Comparison of ENCODE assay signal across 8 cellular contexts in the genomic region with DNA sequence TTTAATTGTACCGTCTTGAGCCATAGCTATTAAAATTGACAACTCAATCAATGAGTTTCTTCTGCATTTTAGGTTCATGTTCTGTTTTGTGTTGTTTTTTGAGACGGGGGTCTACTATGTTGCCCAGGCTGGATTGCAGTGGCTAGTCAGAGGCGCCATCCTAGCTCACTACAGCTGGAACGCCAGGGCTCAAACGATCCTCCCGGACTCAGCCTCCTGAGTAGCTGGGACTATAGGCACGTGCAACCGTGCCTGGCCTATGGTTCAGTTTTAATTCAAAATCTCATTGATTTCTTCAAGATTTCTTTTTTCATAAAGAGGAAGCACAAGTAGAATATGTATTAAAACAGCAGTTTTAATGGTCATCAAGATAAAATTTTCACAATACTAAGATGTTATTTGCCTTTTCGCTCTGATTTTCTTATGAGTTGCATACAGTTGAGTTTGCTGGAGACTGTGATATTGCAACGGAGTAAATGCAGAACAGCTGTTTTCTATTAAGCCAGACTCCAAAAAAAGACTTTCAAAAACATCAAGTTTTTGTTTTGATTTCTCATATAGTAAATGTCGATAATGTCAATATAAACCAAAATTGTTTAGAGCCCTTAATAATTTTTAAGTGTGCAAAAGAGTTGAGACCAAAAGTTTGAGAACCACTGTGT. TPM values are rescaled to one million over a fixed set of nuclear protein-coding genes. Genes with fewer than 3 reads are reported as not detected.
A peak's percentile ranks its signal among the peaks of the same experiment; 100 is the strongest.
DNase-seq lines count a peak whose midpoint lies in the region; ATAC-seq, FAIRE-seq and TF ChIP-seq lines count a peak whose summit lies in the region.

No MANE protein-coding gene starts in this region.

- FAIRE-seq in D721Med (lab: Jason Lieb, UNC): no peak

- no peaks in the 10 kb centered on the region for H3K9me3 Mint-ChIP-seq in CD8-positive, alpha-beta memory T cell
- no peaks in the 10 kb centered on the region for H3K9me3 Mint-ChIP-seq in neural crest cell

- peak overlapping the region; percentile 94 to 100 (median 97) for H3K4me3 Mint-ChIP-seq in CD8-positive, alpha-beta memory T cell
- peak overlapping the region; percentile 98 for H3K4me3 Mint-ChIP-seq in neural crest cell

- peak overlapping the region; percentile 94 for H3K4me3 ChIP-seq in CD8-positive, alpha-beta memory T cell (ENCODE audit: low read length)
- no peak overlapping the region for H3K4me3 ChIP-seq in KMS-11 (IDR thresholded peaks at IDR 0.05; ENCODE audit: insufficient read depth, low read depth, low read length)
- peak overlapping the region; percentile 92 for H3K4me3 ChIP-seq in choroid plexus epithelial cell (ENCODE audit: low read depth, low read length)

- H3K36me3 ChIP-seq in CD8-positive, alpha-beta memory T cell (ENCODE audit: insufficient read depth, low read length): no peaks in the 10 kb centered on the region
- no peaks in the 10 kb centered on the region for H3K36me3 ChIP-seq in KMS-11 (ENCODE audit: insufficient read depth)

- H3K4me1 Mint-ChIP-seq in CD8-positive, alpha-beta memory T cell: peaks cover 52 to 64% (median 61%) of the 10 kb centered on the region in 3 donors
- peaks cover 33% of the 10 kb centered on the region for H3K4me1 Mint-ChIP-seq in neural crest cell

- DNase-seq in CD8-positive, alpha-beta memory T cell: no peak
- no peak for DNase-seq in choroid plexus epithelial cell (ENCODE audit: low read depth)
- DNase-seq in neural crest cell (ENCODE audit: low read depth, low spot score): no peak
- DNase-seq in D721Med (ENCODE audit: insufficient read length, low spot score): no peak
- DNase-seq in NOMO-1 treated with dmso at 0.1 percent for 144 hours (lab: John Stamatoyannopoulos, UW; ENCODE audit: unreplicated experiment): no peak
- no peak for DNase-seq in superior temporal gyrus (ENCODE audit: extremely low spot score)

- no peaks in the 10 kb centered on the region for H3K9me3 ChIP-seq in CD8-positive, alpha-beta memory T cell (ENCODE audit: low read length)

- CTCF ChIA-PET in CD8-positive, alpha-beta memory T cell (lab: Charles Lee): interaction anchor here (1.1 to 2.1 kb wide), 4 partner anchors 12 to 32 kb away, joined by 3 to 7 read pairs (median 4); no protein-coding TSS in a partner anchor

- TF ChIP-seq CTCF in KMS-11 (conservative IDR thresholded peaks at IDR 0.05; ENCODE audit: low read depth, low read length) (no peak), choroid plexus epithelial cell (conservative IDR thresholded peaks at IDR 0.05; ENCODE audit: low read depth, low read length) (no peak), neural crest cell (conservative IDR thresholded peaks at IDR 0.05) (no peak), D721Med (IDR thresholded peaks at IDR 0.05; ENCODE audit: insufficient read depth, missing control alignments) (no peak)

- H3K4me2 ChIP-seq in KMS-11: peak overlapping the region; percentile 84

- POLR2A ChIA-PET in CD8-positive, alpha-beta memory T cell (lab: Charles Lee): interaction anchor here (1.2 to 2.0 kb wide), 3 partner anchors 12 to 32 kb away, joined by 5 to 8 read pairs (median 7); no protein-coding TSS in a partner anchor

- peaks cover 8 to 36% (median 10%) of the 10 kb centered on the region in 3 donors for H3K36me3 Mint-ChIP-seq in CD8-positive, alpha-beta memory T cell
- no peaks in the 10 kb centered on the region for H3K36me3 Mint-ChIP-seq in neural crest cell (ENCODE audit: low read depth)

- peaks cover 32% of the 10 kb centered on the region for H3K4me1 ChIP-seq in CD8-positive, alpha-beta memory T cell (ENCODE audit: insufficient read depth, low read length)
- peaks cover 11% of the 10 kb centered on the region for H3K4me1 ChIP-seq in KMS-11 (ENCODE audit: low read depth, poor library complexity, severe bottlenecking)

- H3K27ac Mint-ChIP-seq in CD8-positive, alpha-beta memory T cell: peak overlapping the region; percentile 94 to 99 (median 96)
- H3K27ac Mint-ChIP-seq in neural crest cell (ENCODE audit: unreplicated experiment): no peak overlapping the region

- peaks cover 30% of the 10 kb centered on the region; the same call in 1 of the 2 replicates for H3K79me2 ChIP-seq in KMS-11 (ENCODE audit: insufficient read depth, low read depth)

- H3K27ac ChIP-seq in CD8-positive, alpha-beta memory T cell (ENCODE audit: low read depth, low read length): no peak overlapping the region
- H3K27ac ChIP-seq in KMS-11: no peak overlapping the region

- no peaks in the 10 kb centered on the region for H3K27me3 Mint-ChIP-seq in CD8-positive, alpha-beta memory T cell
- H3K27me3 Mint-ChIP-seq in neural crest cell (ENCODE audit: low read depth): no peaks in the 10 kb centered on the region

- H3K27me3 ChIP-seq in CD8-positive, alpha-beta memory T cell (ENCODE audit: insufficient read depth, low read length, poor library complexity, severe bottlenecking): no peaks in the 10 kb centered on the region
- H3K27me3 ChIP-seq in KMS-11 (ENCODE audit: insufficient read depth, low read depth): no peaks in the 10 kb centered on the region

- peak overlapping the region; percentile 80; the same call in 1 of the 2 replicates for H3K9ac ChIP-seq in KMS-11

- H2AFZ ChIP-seq in KMS-11 (ENCODE audit: low read depth): peak overlapping the region; percentile 90; the same call in 1 of the 2 replicates

- ATAC-seq in GM18873 (IDR thresholded peaks at IDR 0.05; ENCODE audit: low FRiP score, unreplicated experiment): no peak

- no peaks in the 10 kb centered on the region for H4K20me1 ChIP-seq in KMS-11 (ENCODE audit: insufficient read depth)

RNA-seq across cellular contexts. Expression of gene STX18, which starts 1.1 kb away (rescaled TPM):
- 10 to 100 TPM; 25.2 to 27.1 TPM for total RNA-seq in CD8-positive, alpha-beta memory T cell
- 24.7 TPM for polyA plus RNA-seq in CD8-positive, alpha-beta memory T cell
- total RNA-seq in neural crest cell: 36.7 and 40.0 TPM in 2 replicates
